Comparison of ENCODE assay signal across 22 cellular contexts in the genomic region with DNA sequence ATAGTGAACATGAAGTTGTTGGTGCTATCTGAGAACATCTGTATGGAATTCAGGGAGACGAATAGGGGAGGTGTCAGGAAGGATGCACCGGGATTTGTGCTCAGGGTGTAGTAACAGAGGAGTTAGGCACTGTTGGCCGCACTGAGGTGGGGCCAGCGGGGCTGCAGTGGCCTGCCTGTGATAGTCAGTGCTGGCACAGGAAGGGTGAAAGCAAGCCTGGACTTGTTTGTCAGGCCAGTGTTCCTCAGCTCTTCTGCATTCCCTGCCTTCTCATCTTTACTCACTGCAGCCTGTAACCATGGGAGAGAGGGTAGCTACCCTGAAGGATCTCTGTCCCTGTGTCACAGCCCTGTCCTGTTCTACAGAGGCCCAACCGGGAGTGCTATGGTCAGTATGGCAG.
A peak's percentile ranks its signal among the peaks of the same experiment; 100 is the strongest.
DNase-seq lines count a peak whose midpoint lies in the region; ATAC-seq and TF ChIP-seq lines count a peak whose summit lies in the region.
"Had no signal": no experiment of that assay in that cellular context is flagged by ENCODE, and none has a peak within 500 bp of the region (broad histone marks: within the 10 kb centered on the region; RNA-seq: fewer than 3 reads in every experiment).

No MANE protein-coding gene starts in this region.

- no peaks in the 10 kb centered on the region for H3K27me3 ChIP-seq in endodermal cell (ENCODE audit: control insufficient read depth, insufficient read depth, low read length, poor library complexity, severe bottlenecking)
- H3K27me3 ChIP-seq: MG63 had no signal

- H3K9me3 ChIP-seq in T-helper 17 cell (ENCODE audit: control insufficient read depth, low read length, poor library complexity, severe bottlenecking) = no peaks in the 10 kb centered on the region
- no peaks in the 10 kb centered on the region for H3K9me3 ChIP-seq in endodermal cell (ENCODE audit: control insufficient read depth, low read length)
- H3K9me3 ChIP-seq: MG63 had no signal

- H3K4me1 Mint-ChIP-seq in T-helper 17 cell (no peaks in the 10 kb centered on the region), endodermal cell (no peaks in the 10 kb centered on the region)
- H3K4me1 Mint-ChIP-seq: CD4-positive, alpha-beta memory T cell had no signal

- no peak overlapping the region for H3K4me3 ChIP-seq in endodermal cell (ENCODE audit: low read length)
- H3K4me3 ChIP-seq: MG63 had no signal

- H3K36me3 ChIP-seq in endodermal cell (ENCODE audit: control insufficient read depth, insufficient read depth, low read length) = no peaks in the 10 kb centered on the region
- H3K36me3 ChIP-seq: MG63 had no signal

- H3K9ac ChIP-seq in endodermal cell (ENCODE audit: extremely low read depth, low read length, poor library complexity, severe bottlenecking) = no peak overlapping the region

- no peak for ATAC-seq in T-helper 17 cell
- ATAC-seq: PC-3 had no signal

- H3K27ac Mint-ChIP-seq in T-helper 17 cell = peak overlapping the region; percentile 59
- no peak overlapping the region for H3K27ac Mint-ChIP-seq in endodermal cell
- H3K27ac Mint-ChIP-seq: CD4-positive, alpha-beta memory T cell had no signal

- H3K4me1 ChIP-seq in endodermal cell (ENCODE audit: control insufficient read depth, insufficient read depth, low read length) = no peaks in the 10 kb centered on the region

- 90 to 92% methylated on average over 3 to 5 of the region's 5 CpGs for WGBS in endodermal cell (ENCODE audit: insufficient coverage in 1 of 2, insufficient read length in 1 of 2), 2 experiments

- H3K9me3 Mint-ChIP-seq in endodermal cell = no peaks in the 10 kb centered on the region
- H3K9me3 Mint-ChIP-seq: CD4-positive, alpha-beta memory T cell had no signal

- no peak for DNase-seq in T-helper 17 cell
- DNase-seq in endodermal cell = peak; percentile 24
- peak; percentile 48 for DNase-seq in islet precursor cell
- DNase-seq in ureter (ENCODE audit: low spot score) = peak; percentile 23
- no peak for DNase-seq in NCI-H526 treated with DMSO at 0.1 percent for 48 hours (lab: John Stamatoyannopoulos, UW)
- DNase-seq in activated T-cell treated with anti-CD3 and anti-CD28 coated beads for 4 hours = no peak
- DNase-seq in putamen (ENCODE audit: low spot score) = no peak
- DNase-seq: C1 segment of cervical spinal cord; CD4-positive, alpha-beta memory T cell; COR-L47; DMS53; KBM-7; MG63; NCI-H1105 treated with DMSO at 0.1 percent for 48 hours; NCI-H146; NCI-H1930; NCI-H2107; NCI-H524 treated with DMSO at 0.1 percent for 48 hours; NCI-H82; NK-92 treated with Interleukin-12 subunit alpha and Interleukin-12 subunit beta, amount 100 ng/mL, for 24 hours; PC-3; Right ventricle myocardium superior had no signal

- H3K27ac ChIP-seq in endodermal cell (ENCODE audit: low read depth, low read length) = no peak overlapping the region

- no peak overlapping the region for H3K4me3 Mint-ChIP-seq in T-helper 17 cell
- no peak overlapping the region for H3K4me3 Mint-ChIP-seq in endodermal cell
- H3K4me3 Mint-ChIP-seq: CD4-positive, alpha-beta memory T cell had no signal

- no peak for TF ChIP-seq CTCF in endodermal cell (conservative IDR thresholded peaks at IDR 0.05)

- H3K36me3 Mint-ChIP-seq in T-helper 17 cell (ENCODE audit: low read depth) = no peaks in the 10 kb centered on the region
- no peaks in the 10 kb centered on the region for H3K36me3 Mint-ChIP-seq in endodermal cell (ENCODE audit: low read depth)
- H3K36me3 Mint-ChIP-seq: CD4-positive, alpha-beta memory T cell had no signal

- peaks cover 16% of the 10 kb centered on the region for H3K27me3 Mint-ChIP-seq in T-helper 17 cell
- H3K27me3 Mint-ChIP-seq in endodermal cell (ENCODE audit: insufficient read depth) = no peaks in the 10 kb centered on the region

Comparison
In these comparisons a context has a peak if more than half of its experiments do, and no peak if none do; other contexts are left out.
1. DNase-seq: peak in endodermal cell (single experiment), islet precursor cell (single experiment) and ureter (single experiment); none in T-helper 17 cell (0 of 3), NCI-H526 treated with DMSO at 0.1 percent for 48 hours (single experiment), activated T-cell treated with anti-CD3 and anti-CD28 coated beads for 4 hours (single experiment) and putamen (single experiment).